8 cellular contexts compared by ENCODE assay signal in the genomic region with DNA sequence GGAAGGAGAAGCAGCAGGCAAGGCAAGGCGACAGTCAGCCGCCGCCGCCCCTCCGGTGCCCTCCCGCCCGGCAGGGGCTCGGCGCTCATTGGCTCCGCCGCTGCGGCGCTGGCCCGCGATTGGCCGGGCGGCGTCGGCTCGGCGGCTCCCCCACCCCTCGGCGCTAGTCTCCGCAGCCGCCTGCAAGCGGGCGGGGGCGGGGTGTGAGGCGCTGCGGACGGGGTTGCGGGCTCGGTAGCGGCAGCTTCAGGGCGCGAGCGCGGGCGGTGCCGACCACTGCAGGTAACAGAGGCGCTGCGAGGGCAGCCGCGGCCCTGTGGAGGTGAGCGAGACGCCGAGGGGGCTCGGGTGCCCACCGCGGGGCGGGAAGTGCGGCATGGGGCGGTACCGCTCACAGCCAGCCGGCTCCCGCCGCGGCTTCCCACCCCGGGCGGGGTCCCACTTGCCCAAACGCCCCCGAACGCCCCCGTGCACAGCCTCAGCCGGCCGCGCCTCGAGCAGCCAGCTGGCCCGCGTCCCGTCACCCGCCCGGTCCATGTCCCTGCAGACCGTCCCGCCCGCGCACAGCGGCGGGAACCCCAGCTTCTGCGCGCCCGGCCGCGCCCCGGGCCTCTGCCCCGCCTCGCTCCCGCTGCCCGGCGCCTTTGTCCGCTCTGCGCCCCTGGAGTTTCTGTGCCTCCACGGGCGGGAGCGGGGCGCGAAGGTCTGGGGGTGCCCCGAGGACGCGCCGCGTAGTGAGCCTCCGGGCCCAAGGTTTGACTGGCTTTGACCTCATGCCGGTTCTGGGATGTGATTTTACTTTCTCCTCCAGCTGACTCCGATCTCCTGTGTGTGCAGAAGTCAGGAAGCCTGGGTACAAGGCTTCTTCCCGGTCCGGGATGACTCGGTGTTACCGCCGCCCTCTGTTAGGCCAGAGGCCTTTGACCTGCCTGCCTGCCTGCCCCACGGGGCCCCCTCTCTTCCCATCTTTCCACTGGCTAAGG. TPM values are rescaled to one million over a fixed set of nuclear protein-coding genes. Genes with fewer than 3 reads are reported as not detected.
DNase-seq lines count a peak whose midpoint lies in the region; ATAC-seq, FAIRE-seq and TF ChIP-seq lines count a peak whose summit lies in the region.

TSS of gene SANBR (plus strand) at position 166 of the 983 bp plus-strand sequence. CDS start 4,480 bp downstream, outside the sequence.

- no peaks in the 10 kb centered on the region for H3K9me2 ChIP-seq in OCI-LY1 (ENCODE audit: low read depth, low read length)

- H3K4me1 Mint-ChIP-seq in Calu3 (ENCODE audit: low read depth, unreplicated experiment) = peaks cover 8% of the 10 kb centered on the region

- H3K4me3 ChIP-seq in OCI-LY1 (ENCODE audit: low read depth, low read length, poor library complexity, severe bottlenecking) (peak within 1 kb of the TSS; percentile 80), mononuclear cell (ENCODE audit: low read length) (peak within 1 kb of the TSS; percentile 69)

- no peaks in the 10 kb centered on the region for H4K20me1 ChIP-seq in OCI-LY1 (ENCODE audit: insufficient read depth, low read length)

- peak within 1 kb of the TSS; percentile 97 for H3K4me2 ChIP-seq in OCI-LY1 (ENCODE audit: low read length)

- peak; percentile 95 for ATAC-seq in GM21367 (IDR thresholded peaks at IDR 0.05; ENCODE audit: unreplicated experiment)

- FAIRE-seq in HTR-8/SVneo (lab: Jason Lieb, UNC) = peak; percentile 85

- CTCF ChIA-PET in Calu3 (lab: Charles Lee) = interaction anchor here (0.5 kb wide), 1 partner anchor 106 kb away, joined by 3 read pairs; no protein-coding TSS in a partner anchor

- peak within 1 kb of the TSS; percentile 60 for H3K27ac Mint-ChIP-seq in Calu3 (ENCODE audit: unreplicated experiment)

- H2AFZ ChIP-seq in OCI-LY1 (ENCODE audit: low read length) = peak within 1 kb of the TSS; percentile 70

- TF ChIP-seq CTCF in Calu3 (IDR thresholded peaks at IDR 0.05; ENCODE audit: unreplicated experiment) = no peak
- no peak for TF ChIP-seq CTCF in OCI-LY1 (IDR thresholded peaks at IDR 0.05; ENCODE audit: low read length)

- intact Hi-C loops in Calu3 (cut with micrococcal nuclease; ENCODE audit: unreplicated experiment) = loop anchor here (2.0 kb wide), 1 partner anchor 45 kb away; no protein-coding TSS in a partner anchor

- H3K36me3 ChIP-seq in OCI-LY1 (ENCODE audit: insufficient read depth, low read length) = peaks cover 8% of the 10 kb centered on the region

- no peaks in the 10 kb centered on the region for H3K27me3 Mint-ChIP-seq in Calu3 (ENCODE audit: unreplicated experiment)

- no peaks in the 10 kb centered on the region for H3F3A ChIP-seq in OCI-LY1 (ENCODE audit: insufficient read depth, low read length)

- H3K9me3 ChIP-seq in OCI-LY1 (ENCODE audit: low read length) (no peaks in the 10 kb centered on the region), mononuclear cell (ENCODE audit: low read depth, low read length) (no peaks in the 10 kb centered on the region)

- no peaks in the 10 kb centered on the region for H3K27me3 ChIP-seq in OCI-LY1 (ENCODE audit: insufficient read depth, low read length)
- no peaks in the 10 kb centered on the region for H3K27me3 ChIP-seq in mononuclear cell (ENCODE audit: insufficient read depth, low read length)

- peaks cover 7% of the 10 kb centered on the region for H3K79me2 ChIP-seq in OCI-LY1 (ENCODE audit: insufficient read depth, low read length)

- H3K9ac ChIP-seq in OCI-LY1 (ENCODE audit: low read length) = peak within 1 kb of the TSS; percentile 78

- peaks cover 8% of the 10 kb centered on the region for H3K36me3 Mint-ChIP-seq in Calu3 (ENCODE audit: insufficient read depth, unreplicated experiment)

- H3K4me3 Mint-ChIP-seq in Calu3 (ENCODE audit: low read depth, unreplicated experiment) = peak within 1 kb of the TSS; percentile 81

- peak within 1 kb of the TSS; percentile 29 for H3K27ac ChIP-seq in OCI-LY1 (ENCODE audit: low read depth, low read length, poor library complexity, severe bottlenecking)
- peak within 1 kb of the TSS; percentile 21 for H3K27ac ChIP-seq in epithelial cell of prostate

- no peaks in the 10 kb centered on the region for H3K9me3 Mint-ChIP-seq in Calu3 (ENCODE audit: low read depth, unreplicated experiment)

- H3K4me1 ChIP-seq in OCI-LY1 (ENCODE audit: insufficient read depth, low read length, severe bottlenecking) = peaks cover 19% of the 10 kb centered on the region
- peaks cover 14% of the 10 kb centered on the region for H3K4me1 ChIP-seq in mononuclear cell (ENCODE audit: insufficient read depth, low read length)

- DNase-seq in Calu3 = peak; percentile 91
- peak; percentile 90 for DNase-seq in HTR-8/SVneo (ENCODE audit: insufficient read length, low spot score)
- peak; percentile 91 for DNase-seq in activated CD8-positive, alpha-beta memory T cell treated with anti-CD3 and anti-CD28 coated beads, Interleukin-2, amount 50 U/mL, for 48 hours
- peak; percentile 26 for DNase-seq in epithelial cell of prostate (ENCODE audit: low read depth, low spot score)
- DNase-seq in stimulated activated CD8-positive, alpha-beta memory T cell treated with anti-CD3 and anti-CD28 coated beads, Interleukin-2, amount 100 ng/mL, for 1 hour (ENCODE audit: low read depth in 2 of 2) = peak; percentile 60 to 71

- BruUV-seq in Calu3 (replicated peaks; lab: Mats Ljungman, UMichigan) = no TSS peak

RNA-seq across cellular contexts. Expression of gene SANBR, which starts in this region (rescaled TPM):
- total RNA-seq in Calu3 (2022) (11.5 and 16.3 TPM in 2 replicates), mononuclear cell (4.4 TPM)

Comparison
In these comparisons a context has a peak if more than half of its experiments do, and no peak if none do; other contexts are left out.
1. Peak in every context shown above with its lines: DNase-seq, ATAC-seq, H3K4me3 ChIP-seq and H3K27ac ChIP-seq.
2. DNase-seq: peak in every context shown above with its lines; median percentile 91 in Calu3; 91 in activated CD8-positive, alpha-beta memory T cell treated with anti-CD3 and anti-CD28 coated beads, Interleukin-2, amount 50 U/mL, for 48 hours; 90 in HTR-8/SVneo; 66 in stimulated activated CD8-positive, alpha-beta memory T cell treated with anti-CD3 and anti-CD28 coated beads, Interleukin-2, amount 100 ng/mL, for 1 hour; 26 in epithelial cell of prostate.